24 cellular contexts compared by ENCODE assay signal in genomic region chr2:26959320-26959719, GRCh38.
"Had no signal": no experiment of that assay in that cellular context is flagged by ENCODE, and none has a peak within 500 bp of the region (broad histone marks: within the 10 kb centered on the region; RNA-seq: fewer than 3 reads in every experiment).

No MANE protein-coding gene starts in this region.

- H3K27me3 ChIP-seq: pancreas, right atrium auricular region had no signal

- H3K36me3 Mint-ChIP-seq: activated naive CD4-positive, alpha-beta T cell treated with anti-CD3 and anti-CD28 coated beads, Interleukin-2, amount 50 U/mL, for 72 hours; brain; memory B cell had no signal

- H3K4me3 Mint-ChIP-seq: activated CD4-positive, alpha-beta T cell treated with anti-CD3 and anti-CD28 coated beads, Interleukin-2, amount 10 ng/mL, durations not matched to agents 7 days and 5 days; activated CD8-positive, alpha-beta T cell treated with anti-CD3 and anti-CD28 coated beads, Interleukin-2, amount 10 ng/mL, durations not matched to agents 7 days and 5 days; activated T-helper 1 cell treated with anti-CD3 and anti-CD28 coated beads, Interleukin-12 subunit alpha, Interleukin-12 subunit beta, Interleukin-2, Interleukin-4 antibody, amounts not matched to agents 30 ng/mL and 10 ng/mL and 1 ng/mL, durations not matched to agents 14 hours and 24 hours and 36 hours; brain; dendritic cell treated with granulocyte-macrophage colony-stimulating factor and Interleukin-4, amounts not matched to agents 40 ng/mL and 50 ng/mL, for 4 days; memory B cell; nephron had no signal

- H3K4me3 ChIP-seq: heart right ventricle, pancreas, psoas muscle, right atrium auricular region had no signal

- H3K27ac ChIP-seq: heart right ventricle, pancreas, psoas muscle, right atrium auricular region, WERI-Rb-1 had no signal

- ATAC-seq: activated CD8-positive, alpha-beta T cell treated with anti-CD3 and anti-CD28 coated beads, Interleukin-2, amount 10 ng/mL, durations not matched to agents 7 days and 5 days; activated naive CD4-positive, alpha-beta T cell treated with anti-CD3 and anti-CD28 coated beads, Interleukin-2, amount 50 U/mL, for 72 hours; pancreas; psoas muscle; stimulated activated naive CD8-positive, alpha-beta T cell treated with anti-CD3 and anti-CD28 coated beads, Interleukin-15, Interleukin-2, amounts not matched to agents 100 U/mL and 50 U/mL, for 24 hours had no signal

- DNase-seq: activated CD4-positive, alpha-beta T cell treated with anti-CD3 and anti-CD28 coated beads, Interleukin-2, amount 10 ng/mL, durations not matched to agents 7 days and 5 days; activated CD4-positive, CD25-positive, alpha-beta regulatory T cell treated with anti-CD3 and anti-CD28 coated beads, Interleukin-2, amount 50 U/mL, for 72 hours; activated CD8-positive, alpha-beta T cell treated with anti-CD3 and anti-CD28 coated beads, Interleukin-2, amount 10 ng/mL, durations not matched to agents 7 days and 5 days; activated gamma-delta T cell; aorta; caudate nucleus; effector CD8-positive, alpha-beta T cell; erythroblast; foreskin fibroblast; heart right ventricle; islet precursor cell; left cardiac atrium; pancreas; psoas muscle; stimulated activated CD4-positive, alpha-beta T cell treated with anti-CD3 and anti-CD28 coated beads, Interleukin-4, amount 100 ng/mL, for 24 hours; stimulated activated naive CD8-positive, alpha-beta T cell treated with anti-CD3 and anti-CD28 coated beads, Interleukin-15, Interleukin-2, amounts not matched to agents 100 U/mL and 50 U/mL, for 24 hours; WERI-Rb-1 had no signal

- H3K27ac Mint-ChIP-seq: activated CD4-positive, alpha-beta T cell treated with anti-CD3 and anti-CD28 coated beads, Interleukin-2, amount 10 ng/mL, durations not matched to agents 7 days and 5 days; activated CD8-positive, alpha-beta T cell treated with anti-CD3 and anti-CD28 coated beads, Interleukin-2, amount 10 ng/mL, durations not matched to agents 7 days and 5 days; activated naive CD4-positive, alpha-beta T cell treated with anti-CD3 and anti-CD28 coated beads, Interleukin-2, amount 50 U/mL, for 72 hours; activated T-helper 1 cell treated with anti-CD3 and anti-CD28 coated beads, Interleukin-12 subunit alpha, Interleukin-12 subunit beta, Interleukin-2, Interleukin-4 antibody, amounts not matched to agents 30 ng/mL and 10 ng/mL and 1 ng/mL, durations not matched to agents 14 hours and 24 hours and 36 hours; brain; dendritic cell treated with granulocyte-macrophage colony-stimulating factor and Interleukin-4, amounts not matched to agents 40 ng/mL and 50 ng/mL, for 4 days; memory B cell; nephron had no signal

- H3K9me3 Mint-ChIP-seq: activated CD4-positive, alpha-beta T cell treated with anti-CD3 and anti-CD28 coated beads, Interleukin-2, amount 10 ng/mL, durations not matched to agents 7 days and 5 days; activated naive CD4-positive, alpha-beta T cell treated with anti-CD3 and anti-CD28 coated beads, Interleukin-2, amount 50 U/mL, for 72 hours; activated T-helper 1 cell treated with anti-CD3 and anti-CD28 coated beads, Interleukin-12 subunit alpha, Interleukin-12 subunit beta, Interleukin-2, Interleukin-4 antibody, amounts not matched to agents 30 ng/mL and 10 ng/mL and 1 ng/mL, durations not matched to agents 14 hours and 24 hours and 36 hours; dendritic cell treated with granulocyte-macrophage colony-stimulating factor and Interleukin-4, amounts not matched to agents 40 ng/mL and 50 ng/mL, for 4 days; memory B cell; nephron had no signal

- H3K4me1 Mint-ChIP-seq: activated CD4-positive, alpha-beta T cell treated with anti-CD3 and anti-CD28 coated beads, Interleukin-2, amount 10 ng/mL, durations not matched to agents 7 days and 5 days had no signal
